ENCODE assay signal across 20 cellular contexts in genomic region chr4:119580293-119580692, GRCh38.
"Had no signal": no experiment of that assay in that cellular context is flagged by ENCODE, and none has a peak within 500 bp of the region (broad histone marks: within the 10 kb centered on the region; RNA-seq: fewer than 3 reads in every experiment).

No MANE protein-coding gene starts in this region.

- FAIRE-seq: frontal cortex had no signal

- H3K4me3 Mint-ChIP-seq: activated naive CD8-positive, alpha-beta T cell; central memory CD8-positive, alpha-beta T cell; memory B cell; nephron had no signal

- DNase-seq: activated CD4-positive, alpha-beta T cell treated with anti-CD3 and anti-CD28 coated beads, Interleukin-2, amount 50 U/mL, for 1 hour; activated CD8-positive, alpha-beta memory T cell treated with anti-CD3 and anti-CD28 coated beads for 24 hours; activated gamma-delta T cell treated with Interleukin-2 at 50 U/mL for 16 hours; amygdala; brain microvascular endothelial cell; effector CD8-positive, alpha-beta T cell; heart right ventricle; islet precursor cell; stimulated activated CD4-positive, alpha-beta T cell treated with anti-CD3 and anti-CD28 coated beads, Interleukin-4, amount 100 ng/mL, for 1 hour; stimulated activated naive CD4-positive, alpha-beta T cell; upper lobe of left lung had no signal

- H3K27me3 ChIP-seq: brain microvascular endothelial cell, heart right ventricle, left lung, suprapubic skin, upper lobe of left lung had no signal

- H3K4me1 ChIP-seq: left lung, suprapubic skin, upper lobe of left lung had no signal

- H3K36me3 ChIP-seq: brain microvascular endothelial cell, left lung, suprapubic skin, upper lobe of left lung had no signal

- H3K9me3 ChIP-seq: left lung, suprapubic skin, upper lobe of left lung had no signal

- H3K4me1 Mint-ChIP-seq: central memory CD8-positive, alpha-beta T cell; memory B cell; nephron had no signal

- H3K4me3 ChIP-seq: heart right ventricle, left lung, SK-N-MC, suprapubic skin, upper lobe of left lung had no signal

- H3K27ac Mint-ChIP-seq: activated naive CD8-positive, alpha-beta T cell; memory B cell; nephron had no signal

- H3K36me3 Mint-ChIP-seq: activated naive CD8-positive, alpha-beta T cell; memory B cell had no signal

- H3K27ac ChIP-seq: brain microvascular endothelial cell, left lung, SK-N-MC, suprapubic skin had no signal

- ATAC-seq: activated CD4-positive, CD25-positive, alpha-beta regulatory T cell treated with anti-CD3 and anti-CD28 coated beads, Interleukin-2, amount 50 U/mL, for 24 hours; left lung had no signal

- H3K27me3 Mint-ChIP-seq: memory B cell had no signal
